In the genomic region with DNA sequence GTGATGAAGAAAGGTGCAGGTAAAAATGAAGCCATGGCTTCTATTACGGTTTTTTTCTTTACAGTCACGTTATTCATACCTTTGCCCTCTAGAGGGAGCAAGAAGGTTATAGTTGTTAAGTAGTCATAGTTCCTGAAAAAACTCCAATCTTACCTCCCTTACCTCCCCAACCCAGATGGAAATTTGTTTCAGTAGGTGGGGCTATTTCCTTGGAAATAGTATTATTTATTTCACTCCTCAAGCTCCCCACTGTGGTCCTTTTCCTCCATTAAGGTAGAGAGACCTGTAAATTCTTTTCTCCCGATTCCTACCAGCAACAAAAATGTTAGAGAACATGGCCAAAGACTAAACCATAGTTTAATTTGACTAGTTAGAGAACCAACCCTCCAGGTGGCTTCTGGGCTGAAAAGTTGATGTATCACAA, we compare ENCODE assay signal across 1 cellular context.
TF ChIP-seq lines count a peak whose summit lies in the region.

No MANE protein-coding gene starts in this region.

TF ChIP-seq in SK-N-SH, 30 proteins besides CTCF, POLR2A, EP300 and RAD21 (continued from another document):
- TF ChIP-seq YY1 (IDR thresholded peaks at IDR 0.05; ENCODE audit: low read depth) (0 out of 2 replicates have a peak, but pooled peaks have one; percentile 18), TCF12 (IDR thresholded peaks at IDR 0.05) (no peak), MEF2A (IDR thresholded peaks at IDR 0.05; ENCODE audit: borderline replicate concordance, low read depth) (no peak), EZH2phosphoT487 (IDR thresholded peaks at IDR 0.05; ENCODE audit: borderline replicate concordance, low read depth) (no peak)
